8 cellular contexts compared by ENCODE assay signal in genomic region chr11:78039391-78039918, GRCh38. TPM values are rescaled to one million over a fixed set of nuclear protein-coding genes. Genes with fewer than 3 reads are reported as not detected.
A peak's percentile ranks its signal among the peaks of the same experiment; 100 is the strongest.
DNase-seq lines count a peak whose midpoint lies in the region; ATAC-seq and TF ChIP-seq lines count a peak whose summit lies in the region.

No MANE protein-coding gene starts in this region.

- H3K4me3 ChIP-seq in Loucy (ENCODE audit: low read length, poor library complexity, severe bottlenecking) (no peak overlapping the region), trophoblast cell (ENCODE audit: low read depth, low read length) (no peak overlapping the region), BE2C (ENCODE audit: low read depth, low read length) (no peak overlapping the region)

- H4K8ac ChIP-seq in trophoblast cell (ENCODE audit: low read depth, low read length), result no peak overlapping the region

- no peak overlapping the region for H3K4ac ChIP-seq in trophoblast cell (ENCODE audit: low read depth, low read length)

- H4K20me1 ChIP-seq in Loucy (ENCODE audit: insufficient read depth, low read length, poor library complexity, severe bottlenecking), result no peaks in the 10 kb centered on the region

- no peaks in the 10 kb centered on the region for H3K9me3 Mint-ChIP-seq in central memory CD8-positive, alpha-beta T cell

- H2BK120ac ChIP-seq in trophoblast cell (ENCODE audit: insufficient read depth, low read length, poor library complexity), result peak overlapping the region; percentile 11

- ATAC-seq in GM18511 (IDR thresholded peaks at IDR 0.05; ENCODE audit: unreplicated experiment), result peak; percentile 22
- ATAC-seq in central memory CD8-positive, alpha-beta T cell (replicated peaks; ENCODE audit: extremely low read depth, poor library complexity, severe bottlenecking), result no peak
- no peak for ATAC-seq in GM21423 (IDR thresholded peaks at IDR 0.05; ENCODE audit: unreplicated experiment)
- no peak for ATAC-seq in GM18870 (IDR thresholded peaks at IDR 0.05; ENCODE audit: unreplicated experiment)

- peaks cover 11% of the 10 kb centered on the region for H3K4me1 Mint-ChIP-seq in central memory CD8-positive, alpha-beta T cell

- H3K27me3 ChIP-seq in Loucy (ENCODE audit: insufficient read depth, low read length, poor library complexity, severe bottlenecking), result no peaks in the 10 kb centered on the region
- no peaks in the 10 kb centered on the region for H3K27me3 ChIP-seq in trophoblast cell (ENCODE audit: insufficient read depth, low read length)
- H3K27me3 ChIP-seq in BE2C, result no peaks in the 10 kb centered on the region

- no peaks in the 10 kb centered on the region for H3F3A ChIP-seq in Loucy (ENCODE audit: low read depth)

- no peak overlapping the region for H2BK12ac ChIP-seq in trophoblast cell (ENCODE audit: low read length)

- H2AFZ ChIP-seq in Loucy (ENCODE audit: low read length) (peak overlapping the region; percentile 76), trophoblast cell (ENCODE audit: insufficient read depth, low read length, poor library complexity) (no peak overlapping the region)

- no peak overlapping the region for H4K12ac ChIP-seq in trophoblast cell (ENCODE audit: low read depth, low read length)

- H3K23ac ChIP-seq in trophoblast cell (ENCODE audit: low read length), result no peak overlapping the region

- no peak overlapping the region for H3K4me3 Mint-ChIP-seq in central memory CD8-positive, alpha-beta T cell

- no peak for DNase-seq in central memory CD8-positive, alpha-beta T cell (ENCODE audit: low spot score in 2 of 2)
- peak; percentile 19 to 28 for DNase-seq in trophoblast cell
- no peak for DNase-seq in posterior vena cava (ENCODE audit: low spot score)
- DNase-seq in BE2C, result no peak

- no peak overlapping the region for H3K18ac ChIP-seq in trophoblast cell (ENCODE audit: low read length)

- H3K79me2 ChIP-seq in Loucy (ENCODE audit: insufficient read depth, low read length) (no peaks in the 10 kb centered on the region), trophoblast cell (ENCODE audit: control insufficient read depth, insufficient read depth, low read length, poor library complexity) (no peaks in the 10 kb centered on the region)

- H3K9ac ChIP-seq in Loucy (ENCODE audit: low read depth, low read length, poor library complexity, severe bottlenecking) (no peak overlapping the region), trophoblast cell (ENCODE audit: low read length) (no peak overlapping the region)

- H3K9me2 ChIP-seq in Loucy (replicated peaks; ENCODE audit: low read depth, low read length), result no peaks in the 10 kb centered on the region

- H3K36me3 Mint-ChIP-seq in central memory CD8-positive, alpha-beta T cell (ENCODE audit: insufficient read depth), result no peaks in the 10 kb centered on the region

- H3K27me3 Mint-ChIP-seq in central memory CD8-positive, alpha-beta T cell, result no peaks in the 10 kb centered on the region

- WGBS in trophoblast cell (ENCODE audit: extremely low coverage, insufficient coverage, insufficient read length), result no CpG with 5 or more reads among the region's 4 CpGs

- H3K36me3 ChIP-seq in Loucy (ENCODE audit: insufficient read depth, low read length), result no peaks in the 10 kb centered on the region
- H3K36me3 ChIP-seq in trophoblast cell (ENCODE audit: control insufficient read depth in 1 of 2, insufficient read depth in 2 of 2, low read length in 2 of 2), result no peaks in the 10 kb centered on the region
- H3K36me3 ChIP-seq in BE2C, result no peaks in the 10 kb centered on the region

- peak overlapping the region; percentile 68 for H3K27ac Mint-ChIP-seq in central memory CD8-positive, alpha-beta T cell (ENCODE audit: low read depth)

- H3K4me1 ChIP-seq in Loucy (ENCODE audit: insufficient read depth, low read length, poor library complexity, severe bottlenecking) (no peaks in the 10 kb centered on the region), trophoblast cell (ENCODE audit: control insufficient read depth in 1 of 2, insufficient read depth in 2 of 2, low read length in 2 of 2) (peaks cover 14 to 17% of the 10 kb centered on the region in 2 experiments), BE2C (peaks cover 32% of the 10 kb centered on the region)

- no peak overlapping the region for H4K91ac ChIP-seq in trophoblast cell (ENCODE audit: low read depth, low read length)

- no peak overlapping the region for H3K14ac ChIP-seq in trophoblast cell (ENCODE audit: low read length)

- H2BK5ac ChIP-seq in trophoblast cell (ENCODE audit: low read depth, low read length, poor library complexity), result no peak overlapping the region

- no peak overlapping the region for H2AK5ac ChIP-seq in trophoblast cell (ENCODE audit: low read length)

- TF ChIP-seq CTCF in Loucy (conservative IDR thresholded peaks at IDR 0.05; ENCODE audit: low read length) (no peak), BE2C (IDR thresholded peaks at IDR 0.05; ENCODE audit: low read depth, low read length) (no peak)

- peaks cover 7% of the 10 kb centered on the region for H3K79me1 ChIP-seq in trophoblast cell (ENCODE audit: low read length)

- no peaks in the 10 kb centered on the region for H3K9me3 ChIP-seq in Loucy (ENCODE audit: insufficient read depth, low read depth, low read length)
- no peaks in the 10 kb centered on the region for H3K9me3 ChIP-seq in trophoblast cell (ENCODE audit: insufficient read depth, low read depth, low read length)
- H3K9me3 ChIP-seq in BE2C, result peaks cover 4% of the 10 kb centered on the region

- intact Hi-C loops in posterior vena cava (cut with DNase I), result no loop called here

- peak overlapping the region; percentile 84 for H3K27ac ChIP-seq in trophoblast cell (ENCODE audit: low read depth, low read length)

- no peak overlapping the region for H3K4me2 ChIP-seq in Loucy (ENCODE audit: low read depth, low read length, poor library complexity, severe bottlenecking)
- H3K4me2 ChIP-seq in trophoblast cell (ENCODE audit: low read length), result no peak overlapping the region

RNA-seq across cellular contexts. Expression of gene KCTD14, which starts 16.4 kb away (rescaled TPM):
- polyA plus RNA-seq in trophoblast cell (2013), result 44.7 and 47.8 TPM in 2 replicates
- total RNA-seq in posterior vena cava, result under 1 TPM; 0.38 to 0.51 TPM
- polyA plus RNA-seq in BE2C (2012; ENCODE audit: insufficient read depth, insufficient read length, low read depth), result 1.8 TPM

RNA-seq across cellular contexts. Expression of gene THRSP, which starts 24.2 kb away (rescaled TPM):
- 0.17 and 0.27 TPM in 2 replicates for polyA plus RNA-seq in trophoblast cell (2013)
- total RNA-seq in posterior vena cava, result not detected
- polyA plus RNA-seq in BE2C (2012; ENCODE audit: insufficient read depth, insufficient read length, low read depth), result not detected

RNA-seq across cellular contexts. Expression of gene NDUFC2, which starts 40.2 kb away (rescaled TPM):
- 648 and 695 TPM in 2 replicates for polyA plus RNA-seq in trophoblast cell (2013)
- total RNA-seq in posterior vena cava, result 100 to 1,000 TPM; 133 to 148 TPM
- 402 TPM for polyA plus RNA-seq in BE2C (2012; ENCODE audit: insufficient read depth, insufficient read length, low read depth)

RNA-seq across cellular contexts. Expression of gene INTS4, which starts 45.0 kb away (rescaled TPM):
- 24.7 and 25.4 TPM in 2 replicates for polyA plus RNA-seq in trophoblast cell (2013)
- 10 to 100 TPM; 20.7 to 22.0 TPM for total RNA-seq in posterior vena cava
- polyA plus RNA-seq in BE2C (2012; ENCODE audit: insufficient read depth, insufficient read length, low read depth), result 56.4 TPM

Comparison
In these comparisons a context has a peak if more than half of its experiments do, and no peak if none do; other contexts are left out.
1. DNase-seq: peak in trophoblast cell (2 of 2); none in central memory CD8-positive, alpha-beta T cell (0 of 2), posterior vena cava (single experiment) and BE2C (single experiment).